8 cellular contexts compared by ENCODE assay signal in the genomic region with DNA sequence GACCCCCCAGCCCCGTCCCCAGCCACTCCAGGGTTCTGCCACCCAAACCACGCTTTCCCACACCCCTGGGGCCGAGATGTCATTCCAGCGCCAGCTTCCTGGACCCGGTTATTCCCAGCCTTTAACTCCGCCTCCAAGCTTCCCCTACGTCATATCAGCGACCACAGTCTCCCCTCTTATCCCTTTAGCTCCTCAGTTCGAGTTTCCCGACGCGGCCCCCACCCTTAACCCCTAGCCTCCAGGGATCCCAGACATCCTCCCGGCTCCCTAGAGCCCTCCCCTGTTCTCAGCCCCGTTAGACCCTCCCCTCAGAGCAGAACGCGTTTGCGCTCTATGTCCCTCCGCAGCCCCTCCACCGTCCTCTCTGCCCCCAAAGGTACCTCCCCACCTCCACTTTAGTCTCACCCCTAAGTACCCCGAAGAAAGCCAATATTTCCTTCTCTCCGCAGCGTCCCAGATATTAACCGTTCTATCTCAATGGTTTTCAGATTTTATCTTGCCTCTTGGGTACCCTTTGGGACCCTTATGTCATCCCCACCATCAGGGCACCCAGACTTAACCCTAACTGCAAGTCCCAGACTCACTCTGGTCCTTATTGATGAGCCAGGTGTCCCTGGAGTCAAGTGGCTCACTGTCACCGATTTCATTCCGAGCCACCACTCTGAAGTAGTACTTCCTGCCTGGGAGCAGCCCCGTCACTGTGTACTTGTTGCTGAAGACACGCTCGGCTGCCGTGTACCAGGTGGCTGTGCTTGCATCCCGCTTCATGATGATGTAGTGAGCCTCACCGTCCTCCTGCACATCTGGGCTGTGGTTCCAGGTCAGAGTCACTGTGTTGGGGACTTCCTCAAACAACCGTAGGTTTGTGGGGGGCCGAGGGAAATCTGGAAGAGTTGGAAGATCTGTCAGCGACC. TPM values are rescaled to one million over a fixed set of nuclear protein-coding genes. Genes with fewer than 3 reads are reported as not detected.
DNase-seq lines count a peak whose midpoint lies in the region; ATAC-seq, FAIRE-seq and TF ChIP-seq lines count a peak whose summit lies in the region.

No MANE protein-coding gene starts in this region.

- no peak for FAIRE-seq in RCC 7860 (lab: Jason Lieb, UNC)

- H3K27me3 ChIP-seq in dorsolateral prefrontal cortex (peaks cover 0 to 8% (median 0%) of the 10 kb centered on the region in 45 donors), lung (ENCODE audit: control insufficient read depth, insufficient read depth) (no peaks in the 10 kb centered on the region)

- H3K27me3 Mint-ChIP-seq in activated CD4-positive, alpha-beta T cell treated with anti-CD3 and anti-CD28 coated beads for 36 hours, result peaks cover 5% of the 10 kb centered on the region
- H3K27me3 Mint-ChIP-seq in stimulated activated naive CD8-positive, alpha-beta T cell treated with anti-CD3 and anti-CD28 coated beads, Interleukin-15, amount 100 ng/mL, for 72 hours, result peaks cover 17% of the 10 kb centered on the region

- TF ChIP-seq CTCF in GM13977 (IDR thresholded peaks at IDR 0.05; ENCODE audit: extremely low read depth, insufficient read depth, missing control alignments), result no peak
- no peak for TF ChIP-seq CTCF in dorsolateral prefrontal cortex (IDR thresholded peaks at IDR 0.05 in 54 of 56, conservative IDR thresholded peaks at IDR 0.05 in 2 of 56; ENCODE audit: low read depth in 1 of 56, partially characterized antibody in 56 of 56)
- TF ChIP-seq CTCF in lung (IDR thresholded peaks at IDR 0.05; ENCODE audit: control extremely low read depth, extremely low read depth), result no peak

- intact Hi-C loops in activated CD4-positive, alpha-beta T cell treated with anti-CD3 and anti-CD28 coated beads for 36 hours (cut with DNase I, micrococcal nuclease), result no loop called here
- intact Hi-C loops in dorsolateral prefrontal cortex (cut with DNase I), result no loop called here

- CTCF ChIA-PET in activated CD4-positive, alpha-beta T cell treated with anti-CD3 and anti-CD28 coated beads for 36 hours (lab: Charles Lee), result interaction anchor here (0.6 to 6.8 kb wide), 6 partner anchors 14 to 488 kb away, joined by 3 to 55 read pairs (median 3); no protein-coding TSS in a partner anchor

- peak; percentile 75 for ATAC-seq in activated CD4-positive, alpha-beta T cell treated with anti-CD3 and anti-CD28 coated beads for 36 hours
- peak; percentile 58 for ATAC-seq in lung (ENCODE audit: insufficient read depth, low FRiP score)
- ATAC-seq in stimulated activated naive CD8-positive, alpha-beta T cell treated with anti-CD3 and anti-CD28 coated beads, Interleukin-15, amount 100 ng/mL, for 72 hours, result peak; percentile 75

- 8 to 9% methylated on average over 33 to 34 of the region's 34 CpGs for WGBS in lung, 2 donors

- H3K9me3 ChIP-seq in lung (ENCODE audit: control insufficient read depth in 2 of 2, insufficient read depth in 1 of 2, low read length in 1 of 2), result no peaks in the 10 kb centered on the region

- H3K4me1 ChIP-seq in lung (ENCODE audit: control insufficient read depth in 2 of 2, insufficient read depth in 2 of 2, low read length in 2 of 2), result peaks cover 11 to 12% of the 10 kb centered on the region in 2 donors

- no peaks in the 10 kb centered on the region for H3K36me3 Mint-ChIP-seq in activated CD4-positive, alpha-beta T cell treated with anti-CD3 and anti-CD28 coated beads for 36 hours (ENCODE audit: low read depth)

- H3K4me3 ChIP-seq in dorsolateral prefrontal cortex (peak overlapping the region; percentile 25 to 88 (median 62)), lung (peak overlapping the region; percentile 23)

- POLR2A ChIA-PET in activated CD4-positive, alpha-beta T cell treated with anti-CD3 and anti-CD28 coated beads for 36 hours (lab: Charles Lee), result no interaction called here

- no peaks in the 10 kb centered on the region for H3K9me3 Mint-ChIP-seq in activated CD4-positive, alpha-beta T cell treated with anti-CD3 and anti-CD28 coated beads for 36 hours (ENCODE audit: low read depth)
- no peaks in the 10 kb centered on the region for H3K9me3 Mint-ChIP-seq in stimulated activated naive CD8-positive, alpha-beta T cell treated with anti-CD3 and anti-CD28 coated beads, Interleukin-15, amount 100 ng/mL, for 72 hours

- in situ Hi-C loops in GM13977 (cut with MboI; ENCODE audit: low pct_unique_long_range_greater_than_20kb, low sequenced_read_pairs, unreplicated experiment), result no loop called here

- peaks cover 0 to 2% of the 10 kb centered on the region in 2 donors for H3K36me3 ChIP-seq in lung (ENCODE audit: control insufficient read depth in 2 of 2, insufficient read depth in 2 of 2, low read length in 2 of 2)

- H3K27ac ChIP-seq in dorsolateral prefrontal cortex, result peak overlapping the region in 52 of 59 donors; percentile 0 to 84 (median 63)
- H3K27ac ChIP-seq in lung (ENCODE audit: low read depth in 1 of 2, low read length in 1 of 2), result peak overlapping the region; percentile 28 to 29

- H3K4me1 Mint-ChIP-seq in activated CD4-positive, alpha-beta T cell treated with anti-CD3 and anti-CD28 coated beads for 36 hours, result peaks cover 19% of the 10 kb centered on the region
- peaks cover 32% of the 10 kb centered on the region for H3K4me1 Mint-ChIP-seq in stimulated activated naive CD8-positive, alpha-beta T cell treated with anti-CD3 and anti-CD28 coated beads, Interleukin-15, amount 100 ng/mL, for 72 hours

- DNase-seq in GM13977 (ENCODE audit: low spot score) (peak; percentile 58), HT-29 (ENCODE audit: low spot score) (peak; percentile 22), dorsolateral prefrontal cortex (peak in 7 of 10 donors; percentile 37 to 69 (median 65)), lung (ENCODE audit: low spot score) (peak; percentile 63), RCC 7860 (ENCODE audit: low spot score) (no peak), COLO829 (ENCODE audit: low spot score) (no peak)
- peak; percentile 63 for DNase-seq in activated CD4-positive, alpha-beta T cell treated with anti-CD3 and anti-CD28 coated beads for 36 hours
- peak; percentile 33 to 40 for DNase-seq in stimulated activated naive CD8-positive, alpha-beta T cell treated with anti-CD3 and anti-CD28 coated beads, Interleukin-15, amount 100 ng/mL, for 72 hours

- peak overlapping the region; percentile 54 for H3K4me3 Mint-ChIP-seq in activated CD4-positive, alpha-beta T cell treated with anti-CD3 and anti-CD28 coated beads for 36 hours
- H3K4me3 Mint-ChIP-seq in stimulated activated naive CD8-positive, alpha-beta T cell treated with anti-CD3 and anti-CD28 coated beads, Interleukin-15, amount 100 ng/mL, for 72 hours, result peak overlapping the region; percentile 88 to 93

- H3K27ac Mint-ChIP-seq in activated CD4-positive, alpha-beta T cell treated with anti-CD3 and anti-CD28 coated beads for 36 hours, result peak overlapping the region; percentile 58
- peak overlapping the region; percentile 92 to 97 for H3K27ac Mint-ChIP-seq in stimulated activated naive CD8-positive, alpha-beta T cell treated with anti-CD3 and anti-CD28 coated beads, Interleukin-15, amount 100 ng/mL, for 72 hours

RNA-seq across cellular contexts. Expression of a gene that starts 8.0 kb away (rescaled TPM):
- 3.1 and 5.6 TPM in 2 replicates for total RNA-seq in HT-29 (2014; rRNA removed; shearing (Covaris generic))
- total RNA-seq in activated CD4-positive, alpha-beta T cell treated with anti-CD3 and anti-CD28 coated beads for 36 hours, result under 1 TPM; 0.09 to 0.26 TPM
- 10 to 100 TPM in 69 of 120 experiments, 1 to 10 TPM in 51; 4.9 to 18.5 (median 10.7) TPM for total RNA-seq in dorsolateral prefrontal cortex
- total RNA-seq in lung, result 1 to 10 TPM; 3.2 to 8.9 TPM
- polyA plus RNA-seq in lung, result 1 to 10 TPM; 1.9 to 2.6 TPM

RNA-seq across cellular contexts. Expression of a gene that starts 19.4 kb away (rescaled TPM):
- total RNA-seq in HT-29 (2014; rRNA removed; shearing (Covaris generic)), result 0.03 and 1.8 TPM in 2 replicates
- total RNA-seq in activated CD4-positive, alpha-beta T cell treated with anti-CD3 and anti-CD28 coated beads for 36 hours, result under 1 TPM; 0.28 to 0.41 TPM
- total RNA-seq in dorsolateral prefrontal cortex, result 1 to 10 TPM in 106 of 120 experiments, under 1 TPM in 14; 0.46 to 6.3 (median 2.3) TPM
- total RNA-seq in lung, result 1 to 10 TPM in 1 of 2 donors, under 1 TPM in 1; 0.77 to 2.0 TPM
- under 1 TPM; 0.33 to 0.34 TPM for polyA plus RNA-seq in lung

Comparison
In these comparisons a context has a peak if more than half of its experiments do, and no peak if none do; other contexts are left out.
1. DNase-seq: peak in GM13977 (single experiment), HT-29 (single experiment), activated CD4-positive, alpha-beta T cell treated with anti-CD3 and anti-CD28 coated beads for 36 hours (single experiment), dorsolateral prefrontal cortex (7 of 10), lung (single experiment) and stimulated activated naive CD8-positive, alpha-beta T cell treated with anti-CD3 and anti-CD28 coated beads, Interleukin-15, amount 100 ng/mL, for 72 hours (2 of 2); none in RCC 7860 (single experiment) and COLO829 (single experiment).
2. Peak in every context shown above with its lines, with median percentiles within 50 percentile points of each other: ATAC-seq.